ENCODE assay signal across 23 cellular contexts in the genomic region with DNA sequence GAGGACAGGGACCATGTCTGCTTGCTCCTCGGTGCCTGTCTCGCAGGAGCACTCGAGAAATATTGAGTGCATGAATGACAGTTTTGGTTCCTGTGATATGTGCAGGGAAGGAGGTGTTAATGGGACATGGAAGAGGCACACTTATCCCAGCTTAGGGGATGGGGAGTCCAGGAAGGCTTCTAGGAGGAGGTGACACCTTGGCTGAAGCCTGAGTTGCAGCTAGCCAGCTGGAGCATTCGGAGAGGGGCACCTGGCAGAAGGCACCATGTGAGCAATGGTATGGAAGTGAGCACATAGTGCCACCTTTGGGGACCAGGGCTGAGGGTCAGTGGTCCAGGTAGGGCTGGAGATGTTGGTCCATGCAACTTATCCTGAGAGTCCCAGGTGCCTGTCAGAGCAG. TPM values are rescaled to one million over a fixed set of nuclear protein-coding genes. Genes with fewer than 3 reads are reported as not detected.
A peak's percentile ranks its signal among the peaks of the same experiment; 100 is the strongest.
DNase-seq lines count a peak whose midpoint lies in the region; ATAC-seq, FAIRE-seq and TF ChIP-seq lines count a peak whose summit lies in the region.
"Had no signal": no experiment of that assay in that cellular context is flagged by ENCODE, and none has a peak within 500 bp of the region (broad histone marks: within the 10 kb centered on the region; RNA-seq: fewer than 3 reads in every experiment).

No MANE protein-coding gene starts in this region.

- intact Hi-C loops in Right ventricle myocardium superior (cut with DNase I) (no loop called here), left ventricle myocardium superior (cut with micrococcal nuclease) (no loop called here), K562 (cut with micrococcal nuclease) (no loop called here), head of caudate nucleus (cut with DNase I) (no loop called here)

- no peak overlapping the region for H3K14ac ChIP-seq in neuronal stem cell (ENCODE audit: low read length)

- H3K27ac ChIP-seq in K562 (ENCODE audit: extremely low read depth, low read depth, low read length) (no peak overlapping the region), neuronal stem cell (replicated peaks; ENCODE audit: low read length) (no peak overlapping the region)
- H3K27ac ChIP-seq: 22Rv1, BLaER1 had no signal

- no peak for FAIRE-seq in K562 (lab: Jason Lieb, UNC)
- FAIRE-seq: GM12878, HTR-8/SVneo had no signal

- H3K9me1 ChIP-seq in K562 (ENCODE audit: control insufficient read depth, insufficient read depth, low read length), result no peaks in the 10 kb centered on the region

- no peak overlapping the region for H3K4me2 ChIP-seq in K562 (ENCODE audit: insufficient read depth, low read length)
- no peak overlapping the region for H3K4me2 ChIP-seq in neuronal stem cell (ENCODE audit: insufficient read depth, low read length, poor library complexity, severe bottlenecking)
- H3K4me2 ChIP-seq: BLaER1, GM23338 had no signal

- H3K27me3 Mint-ChIP-seq in activated CD8-positive, alpha-beta T cell treated with anti-CD3 and anti-CD28 coated beads, Interleukin-2, amount 10 ng/mL, durations not matched to agents 7 days and 5 days (ENCODE audit: low read depth), result no peaks in the 10 kb centered on the region
- H3K27me3 Mint-ChIP-seq: CD4-positive, alpha-beta memory T cell had no signal

- in situ Hi-C loops in K562 (cut with MboI), result no loop called here

- no peaks in the 10 kb centered on the region for H3K9me3 Mint-ChIP-seq in activated CD8-positive, alpha-beta T cell treated with anti-CD3 and anti-CD28 coated beads, Interleukin-2, amount 10 ng/mL, durations not matched to agents 7 days and 5 days (ENCODE audit: insufficient read depth)
- H3K9me3 Mint-ChIP-seq: CD14-positive monocyte; CD4-positive, alpha-beta memory T cell; GM23338 had no signal

- H3K36me3 Mint-ChIP-seq in activated CD8-positive, alpha-beta T cell treated with anti-CD3 and anti-CD28 coated beads, Interleukin-2, amount 10 ng/mL, durations not matched to agents 7 days and 5 days (ENCODE audit: low read depth), result no peaks in the 10 kb centered on the region
- H3K36me3 Mint-ChIP-seq: CD14-positive monocyte; CD4-positive, alpha-beta memory T cell had no signal

- no peak overlapping the region for H2BK120ac ChIP-seq in neuronal stem cell (ENCODE audit: low read depth, low read length)

- H2BK12ac ChIP-seq in neuronal stem cell (ENCODE audit: low read length), result no peak overlapping the region

- no peaks in the 10 kb centered on the region for H3K9me3 ChIP-seq in K562 (replicated peaks; ENCODE audit: control insufficient read depth, insufficient read depth, low read depth, low read length)
- peaks cover 0 to 2% of the 10 kb centered on the region in 2 donors for H3K9me3 ChIP-seq in neuronal stem cell (replicated peaks in 1 of 2; ENCODE audit: control insufficient read depth in 2 of 2, insufficient read depth in 1 of 2, low read depth in 1 of 2, low read length in 2 of 2)
- H3K9me3 ChIP-seq: BLaER1 had no signal

- no peak overlapping the region for H3K27ac Mint-ChIP-seq in activated CD8-positive, alpha-beta T cell treated with anti-CD3 and anti-CD28 coated beads, Interleukin-2, amount 10 ng/mL, durations not matched to agents 7 days and 5 days
- H3K27ac Mint-ChIP-seq: CD4-positive, alpha-beta memory T cell; GM23338; HFFc6 had no signal

- no peak overlapping the region for H2AFZ ChIP-seq in K562 (ENCODE audit: low read depth, low read length)
- H2AFZ ChIP-seq in neuronal stem cell (ENCODE audit: low read length), result no peak overlapping the region
- H2AFZ ChIP-seq: GM23338 had no signal

- POLR2A ChIA-PET in K562 (lab: Yijun Ruan, JAX), result no interaction called here
- POLR2A ChIA-PET in activated CD8-positive, alpha-beta T cell treated with anti-CD3 and anti-CD28 coated beads, Interleukin-2, amount 10 ng/mL, durations not matched to agents 7 days and 5 days (lab: Charles Lee), result no interaction called here

- no peak overlapping the region for H2AK5ac ChIP-seq in neuronal stem cell (ENCODE audit: low read depth, low read length)

- TF ChIP-seq RAD21 in K562 (CRISPR knock-in tag; conservative IDR thresholded peaks at IDR 0.05 in 1 of 2, IDR thresholded peaks at IDR 0.05 in 1 of 2), result no peak

- no peak for TF ChIP-seq CTCF in K562 (IDR thresholded peaks at IDR 0.05 in 2 of 3, conservative IDR thresholded peaks at IDR 0.05 in 1 of 3; ENCODE audit: insufficient read depth in 2 of 3, low read depth in 1 of 3, low read length in 3 of 3)

- 0% methylated on average over 4 of the region's 4 CpGs for WGBS in K562 (ENCODE audit: insufficient coverage, low coverage, missing lambda C conversion rate)
- WGBS in neuronal stem cell (ENCODE audit: extremely low coverage in 2 of 2, insufficient read length in 2 of 2, insufficient replicate concordance in 1 of 2), 2 donors, result no CpG with 5 or more reads among the region's 4 CpGs

- no peak overlapping the region for H2BK5ac ChIP-seq in neuronal stem cell (ENCODE audit: low read length)

- H2BK15ac ChIP-seq in neuronal stem cell (ENCODE audit: low read length), result no peak overlapping the region

- H3K9ac ChIP-seq in K562 (ENCODE audit: insufficient read depth in 1 of 2, low read depth in 2 of 2, low read length in 2 of 2) (no peak overlapping the region), neuronal stem cell (ENCODE audit: low read depth, low read length, poor library complexity) (no peak overlapping the region)
- H3K9ac ChIP-seq: BLaER1 had no signal

- no peak overlapping the region for H3K4me3 Mint-ChIP-seq in activated CD8-positive, alpha-beta T cell treated with anti-CD3 and anti-CD28 coated beads, Interleukin-2, amount 10 ng/mL, durations not matched to agents 7 days and 5 days
- H3K4me3 Mint-ChIP-seq: CD14-positive monocyte; CD4-positive, alpha-beta memory T cell; GM23338; HFFc6 had no signal

- H4K20me1 ChIP-seq in K562 (replicated peaks; ENCODE audit: control insufficient read depth, insufficient read depth, low read length), result no peaks in the 10 kb centered on the region
- H4K20me1 ChIP-seq: BLaER1 had no signal

- H3K4ac ChIP-seq in neuronal stem cell (ENCODE audit: low read length), result no peak overlapping the region

- no peak overlapping the region for H3K18ac ChIP-seq in neuronal stem cell (ENCODE audit: low read length)

- H4K8ac ChIP-seq in neuronal stem cell (ENCODE audit: low read depth, low read length), result no peak overlapping the region

- H3K4me3 ChIP-seq in K562, result no peak overlapping the region
- peak overlapping the region in 1 of 2 donors; percentile 51 for H3K4me3 ChIP-seq in neuronal stem cell (ENCODE audit: low read length in 2 of 2)
- H3K4me3 ChIP-seq: BLaER1, GM12878, GM23338 had no signal

- no peak overlapping the region for H4K91ac ChIP-seq in neuronal stem cell (ENCODE audit: low read depth, low read length, poor library complexity)

- no peak for ATAC-seq in Right ventricle myocardium superior (ENCODE audit: poor library complexity)
- ATAC-seq in left ventricle myocardium superior, result no peak
- no peak for ATAC-seq in K562
- ATAC-seq in activated CD8-positive, alpha-beta T cell treated with anti-CD3 and anti-CD28 coated beads, Interleukin-2, amount 10 ng/mL, durations not matched to agents 7 days and 5 days, result no peak
- ATAC-seq: GM12878, GM23338, HCT116 had no signal

- H3K23ac ChIP-seq in neuronal stem cell (ENCODE audit: low read depth, low read length, poor library complexity), result peak overlapping the region; percentile 28

- TF ChIP-seq EP300 in K562 (IDR thresholded peaks at IDR 0.05; ENCODE audit: low read length), result no peak

- TF ChIP-seq POLR2A in K562 (conservative IDR thresholded peaks at IDR 0.05), result no peak

- BruUV-seq in K562 (replicated peaks; lab: Mats Ljungman, UMichigan), result no TSS peak

- CTCF ChIA-PET in K562 (lab: Yijun Ruan, JAX; ENCODE audit: low intra/inter-chr PET ratio), result no interaction called here
- CTCF ChIA-PET in activated CD8-positive, alpha-beta T cell treated with anti-CD3 and anti-CD28 coated beads, Interleukin-2, amount 10 ng/mL, durations not matched to agents 7 days and 5 days (lab: Charles Lee), result no interaction called here

- H3K36me3 ChIP-seq in K562 (ENCODE audit: control insufficient read depth, insufficient read depth, low read length) (no peaks in the 10 kb centered on the region), neuronal stem cell (replicated peaks in 1 of 2; ENCODE audit: control insufficient read depth in 2 of 2, insufficient read depth in 2 of 2, low read length in 2 of 2) (no peaks in the 10 kb centered on the region)
- H3K36me3 ChIP-seq: BLaER1 had no signal

- no peaks in the 10 kb centered on the region for H3K4me1 Mint-ChIP-seq in activated CD8-positive, alpha-beta T cell treated with anti-CD3 and anti-CD28 coated beads, Interleukin-2, amount 10 ng/mL, durations not matched to agents 7 days and 5 days (ENCODE audit: low read depth)
- H3K4me1 Mint-ChIP-seq: CD14-positive monocyte, GM23338 had no signal

- H3K27me3 ChIP-seq in K562 (ENCODE audit: control insufficient read depth in 2 of 2, insufficient read depth in 2 of 2, low read length in 2 of 2), result peaks cover 0 to 23% of the 10 kb centered on the region in 2 experiments; a peak in 2 of 5 replicates
- peaks cover 0 to 10% (median 0%) of the 10 kb centered on the region in 3 experiments for H3K27me3 ChIP-seq in neuronal stem cell (ENCODE audit: control insufficient read depth in 3 of 3, insufficient read depth in 3 of 3, low read depth in 1 of 3, low read length in 3 of 3)
- H3K27me3 ChIP-seq: BLaER1 had no signal

- no peaks in the 10 kb centered on the region for H3K79me2 ChIP-seq in K562 (ENCODE audit: control insufficient read depth, insufficient read depth, low read length)

- H3K4me1 ChIP-seq in K562 (replicated peaks in 1 of 2; ENCODE audit: control insufficient read depth in 2 of 2, insufficient read depth in 2 of 2, low read length in 2 of 2) (no peaks in the 10 kb centered on the region), neuronal stem cell (ENCODE audit: control insufficient read depth in 2 of 2, insufficient read depth in 1 of 2, low read depth in 1 of 2, low read length in 2 of 2) (no peaks in the 10 kb centered on the region)
- H3K4me1 ChIP-seq: BLaER1 had no signal

- no peaks in the 10 kb centered on the region for H3K79me1 ChIP-seq in neuronal stem cell (ENCODE audit: low read depth, low read length)

- DNase-seq in Right ventricle myocardium superior (peak; percentile 1), left ventricle myocardium superior (no peak), K562 (ENCODE audit: extremely low read depth in 1 of 4, low spot score in 3 of 4) (no peak), neuronal stem cell (ENCODE audit: low spot score) (no peak), head of caudate nucleus (no peak)
- DNase-seq in activated CD8-positive, alpha-beta T cell treated with anti-CD3 and anti-CD28 coated beads, Interleukin-2, amount 10 ng/mL, durations not matched to agents 7 days and 5 days, result no peak
- DNase-seq in stimulated activated CD4-positive, alpha-beta T cell treated with anti-CD3 and anti-CD28 coated beads, Interleukin-2, amount 100 ng/mL, for 24 hours, result no peak
- DNase-seq: Calu3; CD4-positive, alpha-beta memory T cell; DMS79 treated with DMSO at 0.1 percent for 48 hours; H7; HFFc6; IMR-90; KBM-7 had no signal

RNA-seq across cellular contexts. Expression of gene SGSM1, which starts 18.9 kb away (rescaled TPM):
- 9.2 TPM for total RNA-seq in Right ventricle myocardium superior
- 11.6 TPM for total RNA-seq in left ventricle myocardium superior
- 0.12 TPM in 1 of 2 replicates, not detected in the other for total RNA-seq in K562 (2011; cell fraction: chromatin; rRNA removed; ENCODE audit: low replicate concordance)
- not detected in 2 replicates for total RNA-seq in K562 (2011; cell fraction: nucleolus; rRNA removed)
- total RNA-seq in K562 (2011; cell fraction: nucleoplasm; rRNA removed), result not detected in 2 replicates
- total RNA-seq in K562 (2014; rRNA removed), result not detected in 2 replicates
- total RNA-seq in K562 (2014; rRNA removed; fragmentation: Illumina TruSeq; extraction: Trizol), result not detected in 2 replicates
- not detected in 2 replicates for total RNA-seq in K562 (2015; rRNA removed; fragmentation: Illumina TruSeq; extraction: Trizol)
- not detected in 2 replicates for total RNA-seq in K562 (2021)
- polyA plus RNA-seq in K562 (2011; rRNA removed), result 0.01 TPM in 1 of 2 replicates, not detected in the other
- 0.03 TPM in 2 replicates for polyA plus RNA-seq in K562 (2011; cell fraction: cytosol; rRNA removed)
- 0.04 TPM in 1 of 2 replicates, not detected in the other for polyA plus RNA-seq in K562 (2011; cell fraction: nucleus; rRNA removed)
- 0.03 TPM in 1 of 2 replicates, not detected in the other for polyA plus RNA-seq in K562 (2012)
- not detected in 2 replicates for polyA plus RNA-seq in K562 (2014; fragmentation: Illumina TruSeq; extraction: Trizol)
- polyA plus RNA-seq in K562 (2014; fragmentation: Nextera tagmentation; extraction: Ambion mirVana), result not detected
- polyA plus RNA-seq in K562 (2014; rRNA removed), result not detected in 2 replicates
- not detected in 2 replicates for polyA minus RNA-seq in K562 (2011; rRNA and poly(A)+ RNA removed)
- polyA minus RNA-seq in K562 (2011; cell fraction: cytosol; rRNA and poly(A)+ RNA removed), result not detected in 2 replicates
- not detected in 2 replicates for polyA minus RNA-seq in K562 (2011; cell fraction: nucleus; rRNA and poly(A)+ RNA removed)
- polyA plus RNA-seq in neuronal stem cell (2013, experiment 1 of 2), result 2.0 TPM
- 1.6 TPM for polyA plus RNA-seq in neuronal stem cell (2013, experiment 2 of 2)
- not detected for total RNA-seq in activated CD8-positive, alpha-beta T cell treated with anti-CD3 and anti-CD28 coated beads, Interleukin-2, amount 10 ng/mL, durations not matched to agents 7 days and 5 days
- total RNA-seq: A673, GM12878, HFFc6, IMR-90 had no signal
- polyA plus RNA-seq: AG04450, CD14-positive monocyte, GM12878, IMR-90 had no signal

RNA-seq across cellular contexts. Expression of gene PIWIL3, which starts 50.4 kb away (rescaled TPM):
- total RNA-seq in Right ventricle myocardium superior, result not detected
- not detected for total RNA-seq in left ventricle myocardium superior
- not detected in 2 replicates for total RNA-seq in K562 (2011; cell fraction: chromatin; rRNA removed; ENCODE audit: low replicate concordance)
- total RNA-seq in K562 (2011; cell fraction: nucleolus; rRNA removed), result not detected in 2 replicates
- total RNA-seq in K562 (2011; cell fraction: nucleoplasm; rRNA removed), result not detected in 2 replicates
- 0.04 TPM in 1 of 2 replicates, not detected in the other for total RNA-seq in K562 (2014; rRNA removed)
- total RNA-seq in K562 (2014; rRNA removed; fragmentation: Illumina TruSeq; extraction: Trizol), result 0.10 TPM in 1 of 2 replicates, not detected in the other
- total RNA-seq in K562 (2015; rRNA removed; fragmentation: Illumina TruSeq; extraction: Trizol), result 0.04 TPM in 1 of 2 replicates, not detected in the other
- not detected in 2 replicates for total RNA-seq in K562 (2021)
- polyA plus RNA-seq in K562 (2011; rRNA removed), result 0.03 and 0.04 TPM in 2 replicates
- polyA plus RNA-seq in K562 (2011; cell fraction: cytosol; rRNA removed), result 0.01 TPM in 2 replicates
- not detected in 2 replicates for polyA plus RNA-seq in K562 (2011; cell fraction: nucleus; rRNA removed)
- polyA plus RNA-seq in K562 (2012), result 0.04 and 0.06 TPM in 2 replicates
- 0.04 and 0.06 TPM in 2 replicates for polyA plus RNA-seq in K562 (2014; fragmentation: Illumina TruSeq; extraction: Trizol)
- not detected for polyA plus RNA-seq in K562 (2014; fragmentation: Nextera tagmentation; extraction: Ambion mirVana)
- polyA plus RNA-seq in K562 (2014; rRNA removed), result 0.12 TPM in 1 of 2 replicates, not detected in the other
- 0.07 TPM in 1 of 2 replicates, not detected in the other for polyA minus RNA-seq in K562 (2011; rRNA and poly(A)+ RNA removed)
- not detected in 2 replicates for polyA minus RNA-seq in K562 (2011; cell fraction: cytosol; rRNA and poly(A)+ RNA removed)
- not detected in 2 replicates for polyA minus RNA-seq in K562 (2011; cell fraction: nucleus; rRNA and poly(A)+ RNA removed)
- polyA plus RNA-seq in neuronal stem cell (2013, experiment 1 of 2), result not detected
- not detected for polyA plus RNA-seq in neuronal stem cell (2013, experiment 2 of 2)
- not detected for total RNA-seq in activated CD8-positive, alpha-beta T cell treated with anti-CD3 and anti-CD28 coated beads, Interleukin-2, amount 10 ng/mL, durations not matched to agents 7 days and 5 days
- total RNA-seq: A673; Calu3; CD4-positive, alpha-beta memory T cell; HFFc6; IMR-90 had no signal
- polyA plus RNA-seq: CD14-positive monocyte; CD4-positive, alpha-beta memory T cell; GM12878; IMR-90 had no signal
